In the genomic region with DNA sequence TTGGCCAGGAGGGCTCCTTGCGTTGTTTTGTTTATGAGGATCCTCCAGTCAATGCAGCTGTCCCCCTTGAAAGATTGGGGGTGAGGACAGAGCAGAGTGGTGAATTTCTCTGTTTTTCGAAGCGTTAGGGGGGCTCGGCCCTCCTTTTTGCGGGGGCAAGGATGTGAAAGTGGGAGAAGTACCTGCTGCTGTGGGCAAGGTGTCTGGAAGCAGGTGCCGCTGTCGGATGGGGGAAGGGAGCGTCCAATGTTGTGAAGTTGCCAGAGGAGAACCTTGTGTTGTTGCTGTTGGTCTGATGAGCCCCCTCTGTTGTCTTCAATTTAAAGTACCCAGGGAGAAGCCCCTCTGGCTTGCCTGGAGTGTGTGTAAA, we compare ENCODE assay signal across 10 cellular contexts. TPM values are rescaled to one million over a fixed set of nuclear protein-coding genes. Genes with fewer than 3 reads are reported as not detected.
DNase-seq lines count a peak whose midpoint lies in the region; ATAC-seq and TF ChIP-seq lines count a peak whose summit lies in the region.
"Had no signal": no experiment of that assay in that cellular context is flagged by ENCODE, and none has a peak within 500 bp of the region (broad histone marks: within the 10 kb centered on the region; RNA-seq: fewer than 3 reads in every experiment).

No MANE protein-coding gene starts in this region.

- 0 to 2% methylated on average over 8 of the region's 8 CpGs for WGBS in lower leg skin, 2 donors

- H3K4me1 Mint-ChIP-seq in activated CD8-positive, alpha-beta memory T cell treated with anti-CD3 and anti-CD28 coated beads, Interleukin-2, amount 10 ng/mL, durations not matched to agents 7 days and 5 days = no peaks in the 10 kb centered on the region
- H3K4me1 Mint-ChIP-seq: immature natural killer cell had no signal

- no peaks in the 10 kb centered on the region for H3K36me3 ChIP-seq in upper lobe of right lung

- no peaks in the 10 kb centered on the region for H3K36me3 Mint-ChIP-seq in activated CD8-positive, alpha-beta memory T cell treated with anti-CD3 and anti-CD28 coated beads, Interleukin-2, amount 10 ng/mL, durations not matched to agents 7 days and 5 days
- H3K36me3 Mint-ChIP-seq: immature natural killer cell had no signal

- H3K27ac ChIP-seq in upper lobe of right lung = no peak overlapping the region

- no peak for TF ChIP-seq POLR2A in lower leg skin (IDR thresholded peaks at IDR 0.05)

- H3K27me3 Mint-ChIP-seq in activated CD8-positive, alpha-beta memory T cell treated with anti-CD3 and anti-CD28 coated beads, Interleukin-2, amount 10 ng/mL, durations not matched to agents 7 days and 5 days = peaks cover 14% of the 10 kb centered on the region

- no peak for TF ChIP-seq CTCF in cardiac fibroblast (IDR thresholded peaks at IDR 0.05; ENCODE audit: low read depth, low read length)
- TF ChIP-seq CTCF in lower leg skin (IDR thresholded peaks at IDR 0.05) = no peak
- TF ChIP-seq CTCF in upper lobe of right lung (IDR thresholded peaks at IDR 0.05) = no peak

- ATAC-seq in upper lobe of right lung (peak; percentile 51), GM19397 (IDR thresholded peaks at IDR 0.05; ENCODE audit: unreplicated experiment) (no peak), HG02588 (IDR thresholded peaks at IDR 0.05; ENCODE audit: unreplicated experiment) (no peak)
- no peak for ATAC-seq in activated CD8-positive, alpha-beta memory T cell treated with anti-CD3 and anti-CD28 coated beads, Interleukin-2, amount 10 ng/mL, durations not matched to agents 7 days and 5 days

- intact Hi-C loops in lower leg skin (cut with DNase I; ENCODE audit: low total_unique reads) (no loop called here), upper lobe of right lung (cut with DNase I) (no loop called here)

- CTCF ChIA-PET in activated CD8-positive, alpha-beta memory T cell treated with anti-CD3 and anti-CD28 coated beads, Interleukin-2, amount 10 ng/mL, durations not matched to agents 7 days and 5 days (lab: Charles Lee) = no interaction called here

- no peak overlapping the region for H3K4me3 Mint-ChIP-seq in activated CD8-positive, alpha-beta memory T cell treated with anti-CD3 and anti-CD28 coated beads, Interleukin-2, amount 10 ng/mL, durations not matched to agents 7 days and 5 days

- DNase-seq in NCI-H82 (lab: John Stamatoyannopoulos, UW) (peak; percentile 37), NCI-H82 treated with DMSO at 0.1 percent for 48 hours (lab: John Stamatoyannopoulos, UW; ENCODE audit: unreplicated experiment) (no peak), cardiac fibroblast (ENCODE audit: low read depth in 2 of 2) (no peak), lower leg skin (ENCODE audit: low spot score in 2 of 2) (no peak), upper lobe of right lung (no peak)
- DNase-seq in activated CD8-positive, alpha-beta memory T cell treated with anti-CD3 and anti-CD28 coated beads, Interleukin-2, amount 10 ng/mL, durations not matched to agents 7 days and 5 days = no peak
- DNase-seq: activated CD4-positive, CD25-positive, alpha-beta regulatory T cell treated with anti-CD3 and anti-CD28 coated beads, Interleukin-2, amount 50 U/mL, for 72 hours; immature natural killer cell had no signal

- H3K27ac Mint-ChIP-seq in activated CD8-positive, alpha-beta memory T cell treated with anti-CD3 and anti-CD28 coated beads, Interleukin-2, amount 10 ng/mL, durations not matched to agents 7 days and 5 days = no peak overlapping the region
- H3K27ac Mint-ChIP-seq: immature natural killer cell had no signal

- H3K4me3 ChIP-seq in cardiac fibroblast (replicated peaks in 1 of 2; ENCODE audit: low read depth in 2 of 2, low read length in 2 of 2) (peak overlapping the region; percentile 77 to 79), lower leg skin (ENCODE audit: low read depth, poor library complexity, severe bottlenecking) (peak overlapping the region; percentile 52), upper lobe of right lung (peak overlapping the region; percentile 53)

- H3K9me3 Mint-ChIP-seq in activated CD8-positive, alpha-beta memory T cell treated with anti-CD3 and anti-CD28 coated beads, Interleukin-2, amount 10 ng/mL, durations not matched to agents 7 days and 5 days (ENCODE audit: low read depth) = no peaks in the 10 kb centered on the region

- no peaks in the 10 kb centered on the region for H3K4me1 ChIP-seq in upper lobe of right lung

- no peaks in the 10 kb centered on the region for H3K9me3 ChIP-seq in upper lobe of right lung

- no peaks in the 10 kb centered on the region for H3K27me3 ChIP-seq in upper lobe of right lung

RNA-seq across cellular contexts. Expression of gene GLRB, which starts 0.6 kb away (rescaled TPM):
- total RNA-seq in lower leg skin (1 to 10 TPM; 1.3 to 2.2 (median 1.9) TPM), upper lobe of right lung (6.5 TPM)
- not detected for total RNA-seq in activated CD8-positive, alpha-beta memory T cell treated with anti-CD3 and anti-CD28 coated beads, Interleukin-2, amount 10 ng/mL, durations not matched to agents 7 days and 5 days
